In the genomic region with DNA sequence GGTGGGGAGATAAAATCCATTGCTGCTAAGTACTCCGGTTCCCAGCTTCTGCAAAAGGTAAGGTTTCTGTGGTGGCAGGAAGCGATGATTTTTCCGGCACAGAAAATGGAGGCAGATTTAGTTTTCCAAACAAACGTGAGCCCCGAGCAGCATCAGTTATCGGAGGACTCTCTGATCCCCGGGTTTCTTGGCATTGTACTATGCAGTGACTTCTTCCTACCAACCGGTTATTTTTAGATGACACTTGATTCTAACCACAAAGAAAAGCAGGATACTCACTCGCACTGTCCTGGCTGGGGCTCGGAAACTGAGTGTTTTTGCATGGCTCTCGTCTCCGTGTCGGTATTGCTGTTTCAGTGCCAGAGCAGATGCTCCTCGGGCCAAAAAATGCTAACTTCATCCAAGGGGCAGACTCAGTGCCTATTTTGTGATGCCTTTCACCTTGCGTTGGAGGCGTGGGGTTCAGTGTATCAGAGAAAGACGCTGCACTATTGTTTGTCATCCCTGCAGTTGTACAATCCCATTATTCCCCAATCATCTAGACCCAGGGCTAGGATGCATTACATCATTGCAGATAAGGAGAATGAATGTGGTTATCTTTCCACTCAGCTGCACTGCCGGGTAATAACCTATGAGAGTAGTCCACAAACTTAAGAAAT, we compare ENCODE assay signal across 12 cellular contexts. TPM values are rescaled to one million over a fixed set of nuclear protein-coding genes. Genes with fewer than 3 reads are reported as not detected.
DNase-seq lines count a peak whose midpoint lies in the region; ATAC-seq lines count a peak whose summit lies in the region.
"Had no signal": no experiment of that assay in that cellular context is flagged by ENCODE, and none has a peak within 500 bp of the region (broad histone marks: within the 10 kb centered on the region; RNA-seq: fewer than 3 reads in every experiment).

No MANE protein-coding gene starts in this region.

- H3K9me3 ChIP-seq in iPS-18c (ENCODE audit: control insufficient read depth, insufficient read depth, low read length), result no peaks in the 10 kb centered on the region
- no peaks in the 10 kb centered on the region for H3K9me3 ChIP-seq in SJCRH30 (replicated peaks)

- no peaks in the 10 kb centered on the region for H3K9me3 Mint-ChIP-seq in stimulated activated naive B cell treated with anti-CD40 and anti-IgM and Interleukin-4, amounts not matched to agents 10 μg/mL and 1 μg/mL and 100 μg/mL, for 72 hours
- no peaks in the 10 kb centered on the region for H3K9me3 Mint-ChIP-seq in T-cell
- H3K9me3 Mint-ChIP-seq: T-helper 1 cell treated with Interleukin-12 subunit alpha and Interleukin-12 subunit beta and Interleukin-4 antibody, amounts not matched to agents 30 μg/mL and 1 μg/mL, for 36 hours had no signal

- peak; percentile 40 for DNase-seq in DMS 273 (lab: John Stamatoyannopoulos, UW; ENCODE audit: unreplicated experiment)
- DNase-seq in DMS 273 treated with DMSO at 0.1 percent for 48 hours (lab: John Stamatoyannopoulos, UW), result no peak
- DNase-seq in stimulated activated naive B cell treated with anti-CD40 and anti-IgM and Interleukin-4, amounts not matched to agents 10 μg/mL and 1 μg/mL and 100 μg/mL, for 72 hours, result no peak
- DNase-seq in T-cell, result no peak
- no peak for DNase-seq in SJCRH30
- DNase-seq in NCI-H1417 treated with DMSO at 0.1 percent for 48 hours (lab: John Stamatoyannopoulos, UW), result no peak
- DNase-seq: activated naive CD4-positive, alpha-beta T cell treated with Interleukin-2 at 50 U/mL for 16 hours; MM.1S had no signal

- no peaks in the 10 kb centered on the region for H3K4me1 ChIP-seq in SJCRH30

- peak overlapping the region; percentile 65; the same call in 1 of the 2 replicates for H3K4me3 ChIP-seq in iPS-18c (ENCODE audit: insufficient read depth, low read depth, low read length)
- no peak overlapping the region for H3K4me3 ChIP-seq in SJCRH30

- H3K4me1 Mint-ChIP-seq in stimulated activated naive B cell treated with anti-CD40 and anti-IgM and Interleukin-4, amounts not matched to agents 10 μg/mL and 1 μg/mL and 100 μg/mL, for 72 hours, result peaks cover 2 to 6% of the 10 kb centered on the region in 2 donors
- peaks cover 6 to 10% (median 10%) of the 10 kb centered on the region in 3 donors for H3K4me1 Mint-ChIP-seq in T-cell

- no peak for ATAC-seq in stimulated activated naive B cell treated with anti-CD40 and anti-IgM and Interleukin-4, amounts not matched to agents 10 μg/mL and 1 μg/mL and 100 μg/mL, for 72 hours (replicated peaks)
- no peak for ATAC-seq in T-cell (replicated peaks in 1 of 4)

- H3K36me3 Mint-ChIP-seq in stimulated activated naive B cell treated with anti-CD40 and anti-IgM and Interleukin-4, amounts not matched to agents 10 μg/mL and 1 μg/mL and 100 μg/mL, for 72 hours, result no peaks in the 10 kb centered on the region
- H3K36me3 Mint-ChIP-seq in T-cell, result no peaks in the 10 kb centered on the region

- H3K27me3 Mint-ChIP-seq in stimulated activated naive B cell treated with anti-CD40 and anti-IgM and Interleukin-4, amounts not matched to agents 10 μg/mL and 1 μg/mL and 100 μg/mL, for 72 hours, result peaks cover 32 to 54% of the 10 kb centered on the region in 2 donors
- H3K27me3 Mint-ChIP-seq in T-cell, result peaks cover 39 to 56% of the 10 kb centered on the region in 2 donors

- H3K27ac Mint-ChIP-seq in stimulated activated naive B cell treated with anti-CD40 and anti-IgM and Interleukin-4, amounts not matched to agents 10 μg/mL and 1 μg/mL and 100 μg/mL, for 72 hours, result peak overlapping the region; percentile 10
- peak overlapping the region in 1 of 2 donors; percentile 27 for H3K27ac Mint-ChIP-seq in T-cell

- CTCF ChIA-PET in T-cell (lab: Charles Lee), result no interaction called here

- peak overlapping the region; percentile 30 to 59 for H3K4me3 Mint-ChIP-seq in stimulated activated naive B cell treated with anti-CD40 and anti-IgM and Interleukin-4, amounts not matched to agents 10 μg/mL and 1 μg/mL and 100 μg/mL, for 72 hours
- peak overlapping the region in 1 of 3 donors; percentile 66 for H3K4me3 Mint-ChIP-seq in T-cell
- H3K4me3 Mint-ChIP-seq: T-helper 1 cell treated with Interleukin-12 subunit alpha and Interleukin-12 subunit beta and Interleukin-4 antibody, amounts not matched to agents 30 μg/mL and 1 μg/mL, for 36 hours had no signal

- H3K27me3 ChIP-seq in SJCRH30, result no peaks in the 10 kb centered on the region

- POLR2A ChIA-PET in T-cell (lab: Charles Lee), result no interaction called here

- H3K36me3 ChIP-seq in SJCRH30, result no peaks in the 10 kb centered on the region

- H3K27ac ChIP-seq in angular gyrus (ENCODE audit: low read depth, low read length) (peak overlapping the region; percentile 53), SJCRH30 (no peak overlapping the region)
- H3K27ac ChIP-seq: 22Rv1 had no signal

RNA-seq across cellular contexts. Expression of a gene that starts 1.3 kb away (rescaled TPM):
- total RNA-seq in T-cell, result not detected
- total RNA-seq in SJCRH30 (2014; rRNA removed; shearing (Covaris generic)), result 0.15 and 0.22 TPM in 2 replicates
